Comparison of ENCODE assay signal across 15 cellular contexts in the genomic region with DNA sequence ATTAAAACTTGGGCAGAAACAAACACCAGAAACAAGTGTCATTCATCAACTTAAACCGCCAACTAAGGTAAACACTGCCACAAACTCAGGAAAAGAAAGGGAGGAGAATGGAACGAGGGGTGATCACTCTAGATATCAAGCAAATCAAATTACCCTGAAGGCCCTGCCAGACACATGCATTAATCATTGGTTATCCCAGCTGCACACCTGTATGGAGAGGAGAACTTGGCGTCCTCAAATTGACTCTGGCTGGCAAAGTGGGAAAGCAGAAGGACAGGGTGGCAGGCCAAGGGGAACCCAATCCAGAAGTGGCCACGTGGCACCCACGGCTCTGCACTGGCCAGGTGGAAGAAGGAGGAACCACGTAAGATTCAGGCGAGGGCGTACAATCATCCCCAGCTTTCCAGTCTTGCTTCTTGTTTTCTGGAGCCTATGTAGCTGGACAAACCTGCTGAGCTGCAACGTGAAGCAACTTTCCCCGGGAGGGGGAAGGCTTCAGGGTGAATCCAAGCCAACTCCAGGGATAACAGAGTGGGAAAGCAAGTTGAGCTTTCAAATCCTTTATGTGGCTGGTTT.
DNase-seq lines count a peak whose midpoint lies in the region; ATAC-seq, FAIRE-seq and TF ChIP-seq lines count a peak whose summit lies in the region.
"Had no signal": no experiment of that assay in that cellular context is flagged by ENCODE, and none has a peak within 500 bp of the region (broad histone marks: within the 10 kb centered on the region; RNA-seq: fewer than 3 reads in every experiment).

No MANE protein-coding gene starts in this region.

- TF ChIP-seq POLR2A in prostate gland (IDR thresholded peaks at IDR 0.05): no peak

- WGBS in prostate gland: 25% methylated on average over 10 of the region's 10 CpGs

- H3K27me3 Mint-ChIP-seq in dendritic cell treated with granulocyte-macrophage colony-stimulating factor and Interleukin-4, amounts not matched to agents 40 ng/mL and 50 ng/mL, for 4 days: no peaks in the 10 kb centered on the region

- no peaks in the 10 kb centered on the region for H3K9me3 ChIP-seq in prostate gland
- H3K9me3 ChIP-seq: heart right ventricle, testis had no signal

- no peak overlapping the region for H3K4me3 Mint-ChIP-seq in dendritic cell treated with granulocyte-macrophage colony-stimulating factor and Interleukin-4, amounts not matched to agents 40 ng/mL and 50 ng/mL, for 4 days

- H3K4me3 ChIP-seq in prostate gland (no peak overlapping the region), dorsolateral prefrontal cortex (no peak overlapping the region)
- H3K4me3 ChIP-seq: heart right ventricle, lung, testis had no signal

- peak overlapping the region; percentile 16 to 58 for H3K27ac ChIP-seq in prostate gland
- no peak overlapping the region for H3K27ac ChIP-seq in dorsolateral prefrontal cortex
- H3K27ac ChIP-seq: heart right ventricle, testis had no signal

- H3K9me3 Mint-ChIP-seq in dendritic cell treated with granulocyte-macrophage colony-stimulating factor and Interleukin-4, amounts not matched to agents 40 ng/mL and 50 ng/mL, for 4 days: no peaks in the 10 kb centered on the region

- peaks cover 69% of the 10 kb centered on the region for H3K4me1 Mint-ChIP-seq in dendritic cell treated with granulocyte-macrophage colony-stimulating factor and Interleukin-4, amounts not matched to agents 40 ng/mL and 50 ng/mL, for 4 days (ENCODE audit: low read depth)

- H3K27ac Mint-ChIP-seq in dendritic cell treated with granulocyte-macrophage colony-stimulating factor and Interleukin-4, amounts not matched to agents 40 ng/mL and 50 ng/mL, for 4 days: peak overlapping the region; percentile 1

- no peak for FAIRE-seq in GM19239 (lab: Jason Lieb, UNC)

- no peaks in the 10 kb centered on the region for H3K4me1 ChIP-seq in prostate gland (replicated peaks)

- DNase-seq in ELF-1 (ENCODE audit: low read depth, low spot score) (peak; percentile 84), NCI-H1105 treated with DMSO at 0.1 percent for 48 hours (lab: John Stamatoyannopoulos, UW) (peak; percentile 64), prostate gland (ENCODE audit: low spot score) (peak; percentile 80), dorsolateral prefrontal cortex (no peak), GM19239 (ENCODE audit: insufficient read length, low spot score) (no peak), AG20443 (ENCODE audit: low spot score) (no peak)
- DNase-seq: activated CD8-positive, alpha-beta memory T cell treated with anti-CD3 and anti-CD28 coated beads, Interleukin-2, amount 50 U/mL, for 48 hours; amniotic stem cell; effector memory CD4-positive, alpha-beta T cell; T1000 had no signal

- no peak for ATAC-seq in GM19328 (IDR thresholded peaks at IDR 0.05; ENCODE audit: unreplicated experiment)

- TF ChIP-seq CTCF in prostate gland (IDR thresholded peaks at IDR 0.05) (no peak), dorsolateral prefrontal cortex (IDR thresholded peaks at IDR 0.05 in 54 of 56, conservative IDR thresholded peaks at IDR 0.05 in 2 of 56; ENCODE audit: low read depth in 1 of 56, partially characterized antibody in 56 of 56) (no peak)

- intact Hi-C loops in dendritic cell treated with granulocyte-macrophage colony-stimulating factor and Interleukin-4, amounts not matched to agents 40 ng/mL and 50 ng/mL, for 4 days (cut with micrococcal nuclease): no loop called here
- intact Hi-C loops in prostate gland (cut with DNase I) (no loop called here), dorsolateral prefrontal cortex (cut with DNase I) (no loop called here)

- no peaks in the 10 kb centered on the region for H3K36me3 Mint-ChIP-seq in dendritic cell treated with granulocyte-macrophage colony-stimulating factor and Interleukin-4, amounts not matched to agents 40 ng/mL and 50 ng/mL, for 4 days (ENCODE audit: low read depth)

- H3K36me3 ChIP-seq in prostate gland: no peaks in the 10 kb centered on the region
- H3K36me3 ChIP-seq: heart right ventricle had no signal

- H3K27me3 ChIP-seq in prostate gland (replicated peaks; ENCODE audit: insufficient read depth) (no peaks in the 10 kb centered on the region), dorsolateral prefrontal cortex (no peaks in the 10 kb centered on the region)
- H3K27me3 ChIP-seq: heart right ventricle, testis had no signal

Comparison
In these comparisons a context has a peak if more than half of its experiments do, and no peak if none do; other contexts are left out.
1. DNase-seq: peak in ELF-1 (single experiment), NCI-H1105 treated with DMSO at 0.1 percent for 48 hours (single experiment) and prostate gland (single experiment); none in dorsolateral prefrontal cortex (0 of 10), GM19239 (single experiment) and AG20443 (single experiment).
2. H3K27ac ChIP-seq: peak in prostate gland (2 of 2); none in dorsolateral prefrontal cortex (0 of 59).